In the genomic region with DNA sequence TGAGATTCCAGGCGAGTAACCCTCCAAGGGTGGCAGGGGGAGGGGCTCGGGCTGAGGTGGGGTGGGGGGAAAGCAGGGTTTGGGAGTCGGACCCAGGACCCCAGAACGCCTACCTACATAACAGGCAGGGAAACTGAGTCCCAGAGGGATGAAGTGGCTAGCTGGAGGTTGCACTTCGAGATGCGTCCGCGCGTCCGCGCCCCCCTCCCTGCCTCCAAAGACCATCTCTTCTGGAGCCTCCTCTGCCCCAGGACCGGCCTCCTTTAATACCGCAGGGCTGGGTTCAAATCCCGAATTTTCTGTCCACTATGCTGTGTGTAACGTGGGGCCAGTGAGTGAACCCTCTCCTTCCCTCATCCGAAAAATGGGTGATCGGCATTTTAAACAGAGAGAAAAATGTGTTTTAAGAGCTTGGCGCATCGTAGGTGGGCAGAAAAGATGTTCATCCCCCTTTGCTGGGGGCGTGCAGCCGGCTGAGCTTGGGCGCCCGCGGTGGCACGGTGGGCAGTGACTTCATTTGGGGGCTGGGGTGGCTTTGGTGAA, we compare ENCODE assay signal across 10 cellular contexts. TPM values are rescaled to one million over a fixed set of nuclear protein-coding genes. Genes with fewer than 3 reads are reported as not detected.
DNase-seq lines count a peak whose midpoint lies in the region; ATAC-seq, FAIRE-seq and TF ChIP-seq lines count a peak whose summit lies in the region.
"Had no signal": no experiment of that assay in that cellular context is flagged by ENCODE, and none has a peak within 500 bp of the region (broad histone marks: within the 10 kb centered on the region; RNA-seq: fewer than 3 reads in every experiment).

No MANE protein-coding gene starts in this region.

- H3K9me3 ChIP-seq in K562 (replicated peaks; ENCODE audit: control insufficient read depth, insufficient read depth, low read depth, low read length) (no peaks in the 10 kb centered on the region), upper lobe of right lung (no peaks in the 10 kb centered on the region)

- no peak for FAIRE-seq in K562 (lab: Jason Lieb, UNC)
- FAIRE-seq in RCC 7860 (lab: Jason Lieb, UNC): no peak

- 0 out of 2 replicates have a peak overlapping the region, but pooled peaks have one; percentile 10 for H3K4me3 ChIP-seq in K562
- peak overlapping the region; percentile 40 for H3K4me3 ChIP-seq in upper lobe of right lung

- no peaks in the 10 kb centered on the region for H3K36me3 Mint-ChIP-seq in activated naive CD4-positive, alpha-beta T cell treated with anti-CD3 and anti-CD28 coated beads, Interleukin-2, amount 50 U/mL, for 24 hours
- no peaks in the 10 kb centered on the region for H3K36me3 Mint-ChIP-seq in mesothelial cell of epicardium

- no peaks in the 10 kb centered on the region for H4K20me1 ChIP-seq in K562 (replicated peaks; ENCODE audit: control insufficient read depth, insufficient read depth, low read length)

- H3K27ac Mint-ChIP-seq in activated naive CD4-positive, alpha-beta T cell treated with anti-CD3 and anti-CD28 coated beads, Interleukin-2, amount 50 U/mL, for 24 hours: peak overlapping the region; percentile 12
- peak overlapping the region; percentile 45 for H3K27ac Mint-ChIP-seq in mesothelial cell of epicardium

- no peaks in the 10 kb centered on the region for H3K36me3 ChIP-seq in K562 (ENCODE audit: control insufficient read depth, insufficient read depth, low read length)
- H3K36me3 ChIP-seq in upper lobe of right lung: no peaks in the 10 kb centered on the region
- H3K36me3 ChIP-seq: brain microvascular endothelial cell had no signal

- TF ChIP-seq CTCF in K562 (IDR thresholded peaks at IDR 0.05 in 2 of 3, conservative IDR thresholded peaks at IDR 0.05 in 1 of 3; ENCODE audit: insufficient read depth in 2 of 3, low read depth in 1 of 3, low read length in 3 of 3) (no peak), mesothelial cell of epicardium (IDR thresholded peaks at IDR 0.05; ENCODE audit: unreplicated experiment) (no peak), upper lobe of right lung (IDR thresholded peaks at IDR 0.05) (no peak)

- in situ Hi-C loops in K562 (cut with MboI): no loop called here

- WGBS in K562 (ENCODE audit: insufficient coverage, low coverage, missing lambda C conversion rate): 13% methylated on average over 21 of the region's 25 CpGs

- ATAC-seq in K562: no peak
- ATAC-seq in upper lobe of right lung: no peak
- no peak for ATAC-seq in GM21526 (IDR thresholded peaks at IDR 0.05; ENCODE audit: low FRiP score, unreplicated experiment)

- BruUV-seq in K562 (replicated peaks; lab: Mats Ljungman, UMichigan): no TSS peak

- H3K79me2 ChIP-seq in K562 (ENCODE audit: control insufficient read depth, insufficient read depth, low read length): no peaks in the 10 kb centered on the region

- H3K9me3 Mint-ChIP-seq in activated naive CD4-positive, alpha-beta T cell treated with anti-CD3 and anti-CD28 coated beads, Interleukin-2, amount 50 U/mL, for 24 hours: no peaks in the 10 kb centered on the region
- H3K9me3 Mint-ChIP-seq in mesothelial cell of epicardium: no peaks in the 10 kb centered on the region

- DNase-seq in activated naive CD4-positive, alpha-beta T cell (lab: John Stamatoyannopoulos, UW): no peak
- peak in 1 of 4 experiments; percentile 3 for DNase-seq in K562 (ENCODE audit: extremely low read depth in 1 of 4, low spot score in 3 of 4)
- no peak for DNase-seq in mesothelial cell of epicardium (ENCODE audit: low spot score in 2 of 2, unreplicated experiment in 2 of 2)
- DNase-seq in upper lobe of right lung: no peak
- no peak for DNase-seq in AG08395 (ENCODE audit: low spot score)
- DNase-seq in RCC 7860 (ENCODE audit: low spot score): no peak

- CTCF ChIA-PET in K562 (lab: Yijun Ruan, JAX; ENCODE audit: low intra/inter-chr PET ratio): no interaction called here

- peak overlapping the region; percentile 80 for H3K4me3 Mint-ChIP-seq in activated naive CD4-positive, alpha-beta T cell treated with anti-CD3 and anti-CD28 coated beads, Interleukin-2, amount 50 U/mL, for 24 hours
- H3K4me3 Mint-ChIP-seq in mesothelial cell of epicardium: peak overlapping the region; percentile 69

- TF ChIP-seq RAD21 in K562 (CRISPR knock-in tag; conservative IDR thresholded peaks at IDR 0.05 in 1 of 2, IDR thresholded peaks at IDR 0.05 in 1 of 2): no peak

- TF ChIP-seq POLR2A in K562 (conservative IDR thresholded peaks at IDR 0.05): no peak

- no peaks in the 10 kb centered on the region for H3K9me1 ChIP-seq in K562 (ENCODE audit: control insufficient read depth, insufficient read depth, low read length)

- no peaks in the 10 kb centered on the region for H3K27me3 Mint-ChIP-seq in activated naive CD4-positive, alpha-beta T cell treated with anti-CD3 and anti-CD28 coated beads, Interleukin-2, amount 50 U/mL, for 24 hours
- H3K27me3 Mint-ChIP-seq in mesothelial cell of epicardium (ENCODE audit: low read depth): peaks cover 24% of the 10 kb centered on the region

- no peak overlapping the region for H3K27ac ChIP-seq in K562 (ENCODE audit: extremely low read depth, low read depth, low read length)
- H3K27ac ChIP-seq in upper lobe of right lung: no peak overlapping the region
- H3K27ac ChIP-seq: brain microvascular endothelial cell had no signal

- H3K4me1 Mint-ChIP-seq in activated naive CD4-positive, alpha-beta T cell treated with anti-CD3 and anti-CD28 coated beads, Interleukin-2, amount 50 U/mL, for 24 hours: peaks cover 34% of the 10 kb centered on the region
- peaks cover 9% of the 10 kb centered on the region for H3K4me1 Mint-ChIP-seq in mesothelial cell of epicardium

- peak overlapping the region in 1 of 2 experiments; percentile 43; a peak in 1 of 4 replicates for H3K9ac ChIP-seq in K562 (ENCODE audit: insufficient read depth in 1 of 2, low read depth in 2 of 2, low read length in 2 of 2)

- intact Hi-C loops in K562 (cut with micrococcal nuclease): loop anchor here (2.0 to 5.0 kb wide), 3 partner anchors 41 to 125 kb away; a partner anchor contains a TSS
- intact Hi-C loops in upper lobe of right lung (cut with DNase I): no loop called here

- H3K4me1 ChIP-seq in K562 (replicated peaks in 1 of 2; ENCODE audit: control insufficient read depth in 2 of 2, insufficient read depth in 2 of 2, low read length in 2 of 2) (peaks cover 7 to 31% of the 10 kb centered on the region in 2 experiments; a peak in 3 of 5 replicates), upper lobe of right lung (peaks cover 23% of the 10 kb centered on the region)

- H2AFZ ChIP-seq in K562 (ENCODE audit: low read depth, low read length): no peak overlapping the region

- peak overlapping the region; percentile 30 for H3K4me2 ChIP-seq in K562 (ENCODE audit: insufficient read depth, low read length)

- POLR2A ChIA-PET in K562 (lab: Yijun Ruan, JAX): interaction anchor here (0.6 kb wide), 1 partner anchor 1245 kb away, joined by 4 read pairs; no protein-coding TSS in a partner anchor

- TF ChIP-seq EP300 in K562 (IDR thresholded peaks at IDR 0.05; ENCODE audit: low read length): no peak

- no peaks in the 10 kb centered on the region for H3K27me3 ChIP-seq in K562 (ENCODE audit: control insufficient read depth in 2 of 2, insufficient read depth in 2 of 2, low read length in 2 of 2)
- peaks cover 27% of the 10 kb centered on the region for H3K27me3 ChIP-seq in upper lobe of right lung

RNA-seq across cellular contexts. Expression of a gene that starts 13.8 kb away (rescaled TPM):
- total RNA-seq in K562 (2011; cell fraction: chromatin; rRNA removed; ENCODE audit: low replicate concordance): 1.8 and 7.1 TPM in 2 replicates
- 2.9 and 3.5 TPM in 2 replicates for total RNA-seq in K562 (2011; cell fraction: nucleolus; rRNA removed)
- 1.8 and 2.6 TPM in 2 replicates for total RNA-seq in K562 (2011; cell fraction: nucleoplasm; rRNA removed)
- total RNA-seq in K562 (2014; rRNA removed): 0.82 and 1.3 TPM in 2 replicates
- total RNA-seq in K562 (2014; rRNA removed; fragmentation: Illumina TruSeq; extraction: Trizol): 0.11 and 0.38 TPM in 2 replicates
- total RNA-seq in K562 (2015; rRNA removed; fragmentation: Illumina TruSeq; extraction: Trizol): 0.34 and 0.58 TPM in 2 replicates
- 0.92 and 2.4 TPM in 2 replicates for total RNA-seq in K562 (2021)
- 1.8 and 2.2 TPM in 2 replicates for polyA plus RNA-seq in K562 (2011; rRNA removed)
- polyA plus RNA-seq in K562 (2011; cell fraction: cytosol; rRNA removed): 1.9 and 5.2 TPM in 2 replicates
- 4.3 and 9.8 TPM in 2 replicates for polyA plus RNA-seq in K562 (2011; cell fraction: nucleus; rRNA removed)
- 3.2 and 4.0 TPM in 2 replicates for polyA plus RNA-seq in K562 (2012)
- 0.54 and 1.1 TPM in 2 replicates for polyA plus RNA-seq in K562 (2014; fragmentation: Illumina TruSeq; extraction: Trizol)
- polyA plus RNA-seq in K562 (2014; fragmentation: Nextera tagmentation; extraction: Ambion mirVana): under 1 TPM in 1 of 2 experiments, not detected in 1; 0.11 TPM
- 0.56 and 0.73 TPM in 2 replicates for polyA plus RNA-seq in K562 (2014; rRNA removed)
- polyA minus RNA-seq in K562 (2011; rRNA and poly(A)+ RNA removed): 1.5 and 1.9 TPM in 2 replicates
- 0.86 and 2.2 TPM in 2 replicates for polyA minus RNA-seq in K562 (2011; cell fraction: cytosol; rRNA and poly(A)+ RNA removed)
- 2.3 and 3.4 TPM in 2 replicates for polyA minus RNA-seq in K562 (2011; cell fraction: nucleus; rRNA and poly(A)+ RNA removed)
- total RNA-seq in mesothelial cell of epicardium: 20.0 to 21.7 TPM (median 20.1 TPM) in 3 replicates
- 23.0 TPM for total RNA-seq in upper lobe of right lung
- total RNA-seq: LHCN-M2 had no signal

RNA-seq across cellular contexts. Expression of a gene that starts 21.7 kb away (rescaled TPM):
- total RNA-seq in K562 (2011; cell fraction: chromatin; rRNA removed; ENCODE audit: low replicate concordance): 21.1 and 62.3 TPM in 2 replicates
- 28.3 and 30.5 TPM in 2 replicates for total RNA-seq in K562 (2011; cell fraction: nucleolus; rRNA removed)
- total RNA-seq in K562 (2011; cell fraction: nucleoplasm; rRNA removed): 15.8 and 17.5 TPM in 2 replicates
- total RNA-seq in K562 (2014; rRNA removed) (6.0 and 10.7 TPM in 2 replicates), K562 (2014; rRNA removed; fragmentation: Illumina TruSeq; extraction: Trizol) (1.4 and 1.9 TPM in 2 replicates), K562 (2015; rRNA removed; fragmentation: Illumina TruSeq; extraction: Trizol) (4.1 and 5.3 TPM in 2 replicates), K562 (2021) (21.4 and 22.1 TPM in 2 replicates), mesothelial cell of epicardium (43.9 to 47.1 TPM (median 45.7 TPM) in 3 replicates), upper lobe of right lung (42.1 TPM)
- polyA plus RNA-seq in K562 (2011; rRNA removed) (2.9 and 5.8 TPM in 2 replicates), K562 (2014; fragmentation: Illumina TruSeq; extraction: Trizol) (8.0 and 11.3 TPM in 2 replicates), K562 (2014; fragmentation: Nextera tagmentation; extraction: Ambion mirVana) (under 1 TPM; 0.38 to 0.61 TPM), K562 (2014; rRNA removed) (7.6 and 8.3 TPM in 2 replicates)
- 2.9 and 6.4 TPM in 2 replicates for polyA plus RNA-seq in K562 (2011; cell fraction: cytosol; rRNA removed)
- 9.4 and 20.2 TPM in 2 replicates for polyA plus RNA-seq in K562 (2011; cell fraction: nucleus; rRNA removed)
- polyA plus RNA-seq in K562 (2012): 16.8 and 22.4 TPM in 2 replicates
- polyA minus RNA-seq in K562 (2011; rRNA and poly(A)+ RNA removed): 5.1 and 9.5 TPM in 2 replicates
- 15.8 and 26.9 TPM in 2 replicates for polyA minus RNA-seq in K562 (2011; cell fraction: cytosol; rRNA and poly(A)+ RNA removed)
- 13.1 and 15.9 TPM in 2 replicates for polyA minus RNA-seq in K562 (2011; cell fraction: nucleus; rRNA and poly(A)+ RNA removed)

RNA-seq across cellular contexts. Expression of a gene that starts 39.5 kb away (rescaled TPM):
- 27.4 and 90.5 TPM in 2 replicates for total RNA-seq in K562 (2011; cell fraction: chromatin; rRNA removed; ENCODE audit: low replicate concordance)
- total RNA-seq in K562 (2011; cell fraction: nucleolus; rRNA removed): 79.5 and 85.9 TPM in 2 replicates
- 36.4 and 47.7 TPM in 2 replicates for total RNA-seq in K562 (2011; cell fraction: nucleoplasm; rRNA removed)
- total RNA-seq in K562 (2014; rRNA removed) (28.8 and 29.5 TPM in 2 replicates), K562 (2014; rRNA removed; fragmentation: Illumina TruSeq; extraction: Trizol) (1.4 and 2.8 TPM in 2 replicates), K562 (2015; rRNA removed; fragmentation: Illumina TruSeq; extraction: Trizol) (10.8 and 14.0 TPM in 2 replicates), K562 (2021) (19.7 and 23.8 TPM in 2 replicates), mesothelial cell of epicardium (22.1 to 25.2 TPM (median 23.5 TPM) in 3 replicates), upper lobe of right lung (21.9 TPM)
- polyA plus RNA-seq in K562 (2011; rRNA removed) (11.5 and 20.7 TPM in 2 replicates), K562 (2014; fragmentation: Illumina TruSeq; extraction: Trizol) (9.0 and 18.5 TPM in 2 replicates), K562 (2014; fragmentation: Nextera tagmentation; extraction: Ambion mirVana) (under 1 TPM; 0.10 to 0.42 TPM), K562 (2014; rRNA removed) (25.0 and 28.2 TPM in 2 replicates)
- 17.0 and 42.5 TPM in 2 replicates for polyA plus RNA-seq in K562 (2011; cell fraction: cytosol; rRNA removed)
- 56.1 and 107 TPM in 2 replicates for polyA plus RNA-seq in K562 (2011; cell fraction: nucleus; rRNA removed)
- 11.3 and 21.1 TPM in 2 replicates for polyA plus RNA-seq in K562 (2012)
- polyA minus RNA-seq in K562 (2011; rRNA and poly(A)+ RNA removed): 3.0 and 6.7 TPM in 2 replicates
- polyA minus RNA-seq in K562 (2011; cell fraction: cytosol; rRNA and poly(A)+ RNA removed): 13.3 and 13.6 TPM in 2 replicates
- 27.1 and 27.5 TPM in 2 replicates for polyA minus RNA-seq in K562 (2011; cell fraction: nucleus; rRNA and poly(A)+ RNA removed)

RNA-seq across cellular contexts. Expression of a gene that starts 40.5 kb away (rescaled TPM):
- 2.2 and 8.0 TPM in 2 replicates for total RNA-seq in K562 (2011; cell fraction: chromatin; rRNA removed; ENCODE audit: low replicate concordance)
- total RNA-seq in K562 (2011; cell fraction: nucleolus; rRNA removed): 17.5 and 22.6 TPM in 2 replicates
- total RNA-seq in K562 (2011; cell fraction: nucleoplasm; rRNA removed): 10.3 and 13.7 TPM in 2 replicates
- total RNA-seq in K562 (2014; rRNA removed): 120 and 124 TPM in 2 replicates
- 31.5 and 35.9 TPM in 2 replicates for total RNA-seq in K562 (2014; rRNA removed; fragmentation: Illumina TruSeq; extraction: Trizol)
- total RNA-seq in K562 (2015; rRNA removed; fragmentation: Illumina TruSeq; extraction: Trizol): 93.8 and 97.3 TPM in 2 replicates
- 83.2 and 87.9 TPM in 2 replicates for total RNA-seq in K562 (2021)
- 44.2 and 52.3 TPM in 2 replicates for polyA plus RNA-seq in K562 (2011; rRNA removed)
- 78.5 and 131 TPM in 2 replicates for polyA plus RNA-seq in K562 (2011; cell fraction: cytosol; rRNA removed)
- 26.1 and 29.8 TPM in 2 replicates for polyA plus RNA-seq in K562 (2011; cell fraction: nucleus; rRNA removed)
- 61.4 and 75.3 TPM in 2 replicates for polyA plus RNA-seq in K562 (2012)
- 56.9 and 68.4 TPM in 2 replicates for polyA plus RNA-seq in K562 (2014; fragmentation: Illumina TruSeq; extraction: Trizol)
- polyA plus RNA-seq in K562 (2014; fragmentation: Nextera tagmentation; extraction: Ambion mirVana): 10 to 100 TPM in 1 of 2 experiments, 1 to 10 TPM in 1; 3.5 to 13.6 TPM
- 93.7 and 131 TPM in 2 replicates for polyA plus RNA-seq in K562 (2014; rRNA removed)
- polyA minus RNA-seq in K562 (2011; rRNA and poly(A)+ RNA removed): 4.1 and 5.0 TPM in 2 replicates
- polyA minus RNA-seq in K562 (2011; cell fraction: cytosol; rRNA and poly(A)+ RNA removed): 8.6 and 16.9 TPM in 2 replicates
- 6.2 and 6.3 TPM in 2 replicates for polyA minus RNA-seq in K562 (2011; cell fraction: nucleus; rRNA and poly(A)+ RNA removed)
- 26.8 to 30.2 TPM (median 27.6 TPM) in 3 replicates for total RNA-seq in mesothelial cell of epicardium
- total RNA-seq in upper lobe of right lung: 59.7 TPM

RNA-seq across cellular contexts. Expression of a gene that starts 50.1 kb away (rescaled TPM):
- total RNA-seq in K562 (2011; cell fraction: chromatin; rRNA removed; ENCODE audit: low replicate concordance): not detected in 2 replicates
- total RNA-seq in K562 (2011; cell fraction: nucleolus; rRNA removed): not detected in 2 replicates
- total RNA-seq in K562 (2011; cell fraction: nucleoplasm; rRNA removed): not detected in 2 replicates
- not detected in 2 replicates for total RNA-seq in K562 (2014; rRNA removed)
- not detected in 2 replicates for total RNA-seq in K562 (2014; rRNA removed; fragmentation: Illumina TruSeq; extraction: Trizol)
- not detected in 2 replicates for total RNA-seq in K562 (2015; rRNA removed; fragmentation: Illumina TruSeq; extraction: Trizol)
- not detected in 2 replicates for total RNA-seq in K562 (2021)
- not detected in 2 replicates for polyA plus RNA-seq in K562 (2011; rRNA removed)
- polyA plus RNA-seq in K562 (2011; cell fraction: cytosol; rRNA removed): 0.07 TPM in 1 of 2 replicates, not detected in the other
- polyA plus RNA-seq in K562 (2011; cell fraction: nucleus; rRNA removed): not detected in 2 replicates
- not detected in 2 replicates for polyA plus RNA-seq in K562 (2012)
- not detected in 2 replicates for polyA plus RNA-seq in K562 (2014; fragmentation: Illumina TruSeq; extraction: Trizol)
- not detected for polyA plus RNA-seq in K562 (2014; fragmentation: Nextera tagmentation; extraction: Ambion mirVana)
- not detected in 2 replicates for polyA plus RNA-seq in K562 (2014; rRNA removed)
- polyA minus RNA-seq in K562 (2011; rRNA and poly(A)+ RNA removed): not detected in 2 replicates
- polyA minus RNA-seq in K562 (2011; cell fraction: cytosol; rRNA and poly(A)+ RNA removed): not detected in 2 replicates
- polyA minus RNA-seq in K562 (2011; cell fraction: nucleus; rRNA and poly(A)+ RNA removed): not detected in 2 replicates
- total RNA-seq in mesothelial cell of epicardium: not detected in 3 replicates
- total RNA-seq in upper lobe of right lung: not detected
- total RNA-seq: LHCN-M2 had no signal
